Comparison of ENCODE assay signal across 9 cellular contexts in the genomic region with DNA sequence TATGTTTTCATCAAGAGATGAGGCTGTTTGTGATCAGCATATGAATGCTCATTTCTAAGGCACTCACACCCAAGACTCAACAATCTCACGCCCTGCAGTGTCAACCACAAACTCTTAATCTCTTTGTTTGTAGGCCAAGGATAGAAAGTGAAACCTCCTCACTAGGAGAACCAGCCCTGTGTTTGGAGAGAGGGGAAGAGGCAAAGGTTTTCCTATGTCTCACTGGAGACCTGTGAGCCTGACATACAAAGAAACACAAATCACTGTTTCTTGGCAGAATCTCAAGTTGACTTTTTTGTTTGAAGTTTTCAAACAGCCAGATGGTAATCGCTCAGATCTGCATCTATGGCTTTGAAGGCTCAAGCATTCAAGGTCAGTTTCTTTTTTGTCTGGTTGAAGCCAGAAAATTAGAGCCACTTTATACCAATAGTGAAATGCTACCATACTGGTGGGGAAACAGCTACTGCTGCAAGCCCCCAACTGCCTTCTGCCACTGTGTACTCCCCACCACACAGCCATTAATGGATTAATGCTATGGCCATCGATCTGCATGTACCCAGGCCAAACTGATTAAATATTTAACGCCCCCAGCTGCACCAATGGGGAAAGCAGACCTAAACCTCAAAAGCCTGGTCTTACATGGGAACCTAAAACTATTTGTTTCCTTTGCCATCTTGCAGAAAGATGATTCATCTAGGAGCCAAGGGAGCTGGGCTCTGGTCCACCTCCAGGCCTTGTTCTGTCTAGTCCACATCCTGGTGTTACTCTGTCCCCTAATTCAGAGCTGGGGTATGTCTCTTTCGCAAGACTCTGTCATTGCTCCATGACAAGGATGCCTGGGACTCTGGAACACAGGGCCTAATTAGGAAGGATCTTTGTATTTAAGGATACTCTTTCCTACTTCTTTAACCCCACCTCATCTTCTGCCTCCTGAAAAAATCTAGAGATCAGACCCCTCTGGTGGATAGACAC. TPM values are rescaled to one million over a fixed set of nuclear protein-coding genes. Genes with fewer than 3 reads are reported as not detected.
A peak's percentile ranks its signal among the peaks of the same experiment; 100 is the strongest.
DNase-seq lines count a peak whose midpoint lies in the region; FAIRE-seq and TF ChIP-seq lines count a peak whose summit lies in the region.
"Had no signal": no experiment of that assay in that cellular context is flagged by ENCODE, and none has a peak within 500 bp of the region (broad histone marks: within the 10 kb centered on the region; RNA-seq: fewer than 3 reads in every experiment).

No MANE protein-coding gene starts in this region.

- H2AFZ ChIP-seq in endothelial cell of umbilical vein (ENCODE audit: low read depth, low read length), result no peak overlapping the region

- intact Hi-C loops in endothelial cell of umbilical vein (cut with micrococcal nuclease), result no loop called here
- intact Hi-C loops in sigmoid colon (cut with DNase I), result no loop called here

- no peaks in the 10 kb centered on the region for H4K20me1 ChIP-seq in endothelial cell of umbilical vein (replicated peaks; ENCODE audit: control insufficient read depth, extremely low read depth, insufficient read depth, low read length)

- CTCF ChIA-PET in endothelial cell of umbilical vein (lab: Charles Lee), result no interaction called here

- dilution Hi-C loops in endothelial cell of umbilical vein (cut with MboI; ENCODE audit: extremely low pct_ligation_motif_present, low sequenced_read_pairs), result no loop called here

- H3K27ac ChIP-seq in endothelial cell of umbilical vein (ENCODE audit: insufficient read depth, low read depth, low read length) (no peak overlapping the region), sigmoid colon (no peak overlapping the region)

- H3K9me3 ChIP-seq in endothelial cell of umbilical vein (replicated peaks; ENCODE audit: control insufficient read depth, insufficient read depth, low read length), result no peaks in the 10 kb centered on the region
- H3K9me3 ChIP-seq in sigmoid colon, result no peaks in the 10 kb centered on the region

- WGBS in sigmoid colon, 2 donors, result 55 to 61% methylated on average over 5 of the region's 5 CpGs

- H3K27me3 ChIP-seq in H7 (ENCODE audit: control insufficient read depth, insufficient read depth, low read length) (no peaks in the 10 kb centered on the region), endothelial cell of umbilical vein (ENCODE audit: control insufficient read depth in 2 of 2, insufficient read depth in 2 of 2, low read length in 2 of 2) (no peaks in the 10 kb centered on the region), sigmoid colon (no peaks in the 10 kb centered on the region)

- H3K4me1 ChIP-seq in endothelial cell of umbilical vein (ENCODE audit: control insufficient read depth, extremely low read depth, insufficient read depth, low read length), result no peaks in the 10 kb centered on the region
- peaks cover 0 to 6% (median 0%) of the 10 kb centered on the region in 4 donors for H3K4me1 ChIP-seq in sigmoid colon

- no peaks in the 10 kb centered on the region for H3K79me2 ChIP-seq in endothelial cell of umbilical vein (ENCODE audit: control insufficient read depth, insufficient read depth, low read length)

- no peaks in the 10 kb centered on the region for H3K36me3 ChIP-seq in H7 (replicated peaks; ENCODE audit: control insufficient read depth, insufficient read depth, low read length)
- H3K36me3 ChIP-seq in endothelial cell of umbilical vein (ENCODE audit: control insufficient read depth in 2 of 2, extremely low read depth in 1 of 2, insufficient read depth in 2 of 2, low read length in 2 of 2), result no peaks in the 10 kb centered on the region
- H3K36me3 ChIP-seq in sigmoid colon, result no peaks in the 10 kb centered on the region

- H3K9me1 ChIP-seq in endothelial cell of umbilical vein (replicated peaks; ENCODE audit: control insufficient read depth, extremely low read depth, insufficient read depth, low read length), result no peaks in the 10 kb centered on the region

- FAIRE-seq in endothelial cell of umbilical vein (lab: Jason Lieb, UNC), result no peak

- DNase-seq in GM10266 (ENCODE audit: extremely low spot score) (peak; percentile 53), H7 (peak; percentile 30), RPMI8226 (peak; percentile 85), endothelial cell of umbilical vein (ENCODE audit: low read depth, low spot score) (peak; percentile 12), sigmoid colon (no peak), cortex of kidney (lab: John Stamatoyannopoulos, UW) (no peak), NCI-H748 (lab: John Stamatoyannopoulos, UW; ENCODE audit: unreplicated experiment) (no peak)
- peak; percentile 11 to 27 for DNase-seq in stimulated activated CD4-positive, alpha-beta T cell treated with anti-CD3 and anti-CD28 coated beads, Interleukin-2, amount 100 ng/mL, for 24 hours

- no peak for TF ChIP-seq EP300 in sigmoid colon (IDR thresholded peaks at IDR 0.05)

- no TSS peak for BruUV-seq in endothelial cell of umbilical vein (replicated peaks; lab: Mats Ljungman, UMichigan)

- TF ChIP-seq CTCF in GM10266 (IDR thresholded peaks at IDR 0.05; ENCODE audit: control insufficient read depth, insufficient read depth, low read depth, missing control alignments) (no peak), endothelial cell of umbilical vein (IDR thresholded peaks at IDR 0.05; ENCODE audit: extremely low read depth in 1 of 2, insufficient read depth in 1 of 2, low read depth in 1 of 2, low read length in 2 of 2) (no peak), sigmoid colon (IDR thresholded peaks at IDR 0.05) (no peak)

- POLR2A ChIA-PET in endothelial cell of umbilical vein (lab: Charles Lee), result no interaction called here

- H3K4me2 ChIP-seq in endothelial cell of umbilical vein (ENCODE audit: insufficient read depth, low read length), result no peak overlapping the region

- H3K9ac ChIP-seq in endothelial cell of umbilical vein (replicated peaks; ENCODE audit: extremely low read depth, insufficient read depth, low read length), result no peak overlapping the region

- H3K4me3 ChIP-seq in H7 (ENCODE audit: insufficient read depth, low read depth, low read length), result no peak overlapping the region
- H3K4me3 ChIP-seq in endothelial cell of umbilical vein (replicated peaks in 1 of 3; ENCODE audit: insufficient read depth in 1 of 3, low read depth in 1 of 3, low read length in 3 of 3), result no peak overlapping the region
- no peak overlapping the region for H3K4me3 ChIP-seq in sigmoid colon

- no peak for TF ChIP-seq POLR2A in endothelial cell of umbilical vein (IDR thresholded peaks at IDR 0.05; ENCODE audit: low read depth, low read length)
- TF ChIP-seq POLR2A in sigmoid colon (IDR thresholded peaks at IDR 0.05), result no peak

TF ChIP-seq in endothelial cell of umbilical vein, 7 proteins besides CTCF, POLR2A, EP300 and RAD21:
- TF ChIP-seq POLR2AphosphoS5 (IDR thresholded peaks at IDR 0.05; ENCODE audit: insufficient read depth, low read depth, low read length) (no peak), EZH2 (IDR thresholded peaks at IDR 0.05; ENCODE audit: borderline replicate concordance, low read depth, low read length, severe bottlenecking) (no peak), GATA2 (IDR thresholded peaks at IDR 0.05; ENCODE audit: insufficient read depth, insufficient read length, low read depth, low read length) (no peak), FOS (IDR thresholded peaks at IDR 0.05; ENCODE audit: borderline replicate concordance, insufficient read depth, low read length) (no peak), JUN (IDR thresholded peaks at IDR 0.05; ENCODE audit: borderline replicate concordance, insufficient read depth, insufficient read length, low read depth) (no peak), MYC (IDR thresholded peaks at IDR 0.05; ENCODE audit: low read depth, low read length) (no peak)
- TF ChIP-seq, protein P1, sequence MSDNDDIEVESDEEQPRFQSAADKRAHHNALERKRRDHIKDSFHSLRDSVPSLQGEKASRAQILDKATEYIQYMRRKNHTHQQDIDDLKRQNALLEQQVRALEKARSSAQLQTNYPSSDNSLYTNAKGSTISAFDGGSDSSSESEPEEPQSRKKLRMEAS (IDR thresholded peaks at IDR 0.05; ENCODE audit: insufficient read depth, insufficient read length), result no peak

RNA-seq across cellular contexts. Expression of a gene that starts 16.3 kb away (rescaled TPM):
- total RNA-seq in H7 (2014; rRNA removed; shearing (Covaris generic)), result 1.3 and 4.1 TPM in 2 replicates
- total RNA-seq in endothelial cell of umbilical vein (0.58 TPM in 1 of 2 replicates, not detected in the other), sigmoid colon (not detected)
- polyA plus RNA-seq in endothelial cell of umbilical vein (0.03 and 0.11 TPM in 2 replicates), sigmoid colon (1 to 10 TPM in 2 of 3 donors, under 1 TPM in 1; 0.51 to 9.7 (median 9.0) TPM)
- polyA plus RNA-seq in endothelial cell of umbilical vein (2011; cell fraction: cytosol; rRNA removed), result 0.04 and 0.05 TPM in 2 replicates
- polyA plus RNA-seq in endothelial cell of umbilical vein (2011; cell fraction: nucleus; rRNA removed), result 1.2 and 1.6 TPM in 2 replicates
- polyA plus RNA-seq in endothelial cell of umbilical vein (2012), result 0.29 and 0.43 TPM in 2 replicates
- polyA minus RNA-seq in endothelial cell of umbilical vein, result 0.29 TPM in 1 of 2 replicates, not detected in the other
- not detected for polyA minus RNA-seq in endothelial cell of umbilical vein (2011; cell fraction: cytosol; rRNA and poly(A)+ RNA removed)
- 0.48 TPM in 1 of 2 replicates, not detected in the other for polyA minus RNA-seq in endothelial cell of umbilical vein (2011; cell fraction: nucleus; rRNA and poly(A)+ RNA removed)

RNA-seq across cellular contexts. Expression of a gene that starts 28.4 kb away (rescaled TPM):
- 0.35 TPM in 1 of 2 replicates, not detected in the other for total RNA-seq in H7 (2014; rRNA removed; shearing (Covaris generic))
- total RNA-seq in endothelial cell of umbilical vein (not detected in 2 replicates), sigmoid colon (not detected)
- polyA plus RNA-seq in endothelial cell of umbilical vein (not detected in 2 replicates), sigmoid colon (under 1 TPM in 2 of 3 donors, not detected in 1; 0.31 to 0.60 TPM)
- not detected in 2 replicates for polyA plus RNA-seq in endothelial cell of umbilical vein (2011; cell fraction: cytosol; rRNA removed)
- not detected in 2 replicates for polyA plus RNA-seq in endothelial cell of umbilical vein (2011; cell fraction: nucleus; rRNA removed)
- 0.18 and 0.51 TPM in 2 replicates for polyA plus RNA-seq in endothelial cell of umbilical vein (2012)
- polyA minus RNA-seq in endothelial cell of umbilical vein, result not detected in 2 replicates
- polyA minus RNA-seq in endothelial cell of umbilical vein (2011; cell fraction: cytosol; rRNA and poly(A)+ RNA removed), result not detected
- polyA minus RNA-seq in endothelial cell of umbilical vein (2011; cell fraction: nucleus; rRNA and poly(A)+ RNA removed), result not detected in 2 replicates
- total RNA-seq: T-helper 2 cell treated with Interferon-gamma antibody and Interleukin-4, amounts not matched to agents 100 ng/mL and 5 ng/mL, for 36 hours had no signal

Comparison
In these comparisons a context has a peak if more than half of its experiments do, and no peak if none do; other contexts are left out.
1. DNase-seq: peak in GM10266 (single experiment), H7 (single experiment), RPMI8226 (single experiment), endothelial cell of umbilical vein (single experiment) and stimulated activated CD4-positive, alpha-beta T cell treated with anti-CD3 and anti-CD28 coated beads, Interleukin-2, amount 100 ng/mL, for 24 hours (2 of 2); none in sigmoid colon (single experiment), cortex of kidney (single experiment) and NCI-H748 (single experiment).